Comparison of ENCODE assay signal across 3 cellular contexts in the genomic region with DNA sequence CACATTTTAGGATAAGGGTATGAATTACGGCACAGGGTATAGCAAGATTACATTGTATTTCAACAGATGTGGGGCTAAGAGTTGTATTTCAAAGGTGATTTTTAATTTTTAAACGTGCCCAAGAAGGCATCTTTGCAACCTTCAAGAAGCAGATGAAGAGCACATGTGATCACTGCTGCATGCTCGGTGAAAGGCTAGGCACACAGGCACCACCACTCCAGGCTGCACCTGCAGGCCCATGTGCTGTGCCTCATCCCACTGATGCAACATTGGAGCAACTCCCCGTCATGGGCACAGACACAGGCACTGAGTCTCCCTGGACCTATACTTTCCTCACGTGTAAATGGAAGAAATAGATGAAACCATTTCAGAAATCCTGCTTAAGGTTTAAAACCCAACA.
TF ChIP-seq lines count a peak whose summit lies in the region.

No MANE protein-coding gene starts in this region.

TF ChIP-seq in HepG2, 621 proteins besides CTCF, POLR2A, EP300 and RAD21 (continues in another document):
- TF ChIP-seq ZNF790 (CRISPR knock-in tag; IDR thresholded peaks at IDR 0.05; ENCODE audit: borderline replicate concordance) (no peak), MED1 (CRISPR knock-in tag; IDR thresholded peaks at IDR 0.05) (no peak), FOXK2 (IDR thresholded peaks at IDR 0.05) (no peak), IRX3 (CRISPR knock-in tag; IDR thresholded peaks at IDR 0.05; ENCODE audit: borderline replicate concordance, low read depth) (no peak), SYNCRIP (IDR thresholded peaks at IDR 0.05; ENCODE audit: insufficient read depth, low read depth, low read length) (no peak), TOPORS (CRISPR knock-in tag; IDR thresholded peaks at IDR 0.05) (no peak)
- TF ChIP-seq, protein P1, sequence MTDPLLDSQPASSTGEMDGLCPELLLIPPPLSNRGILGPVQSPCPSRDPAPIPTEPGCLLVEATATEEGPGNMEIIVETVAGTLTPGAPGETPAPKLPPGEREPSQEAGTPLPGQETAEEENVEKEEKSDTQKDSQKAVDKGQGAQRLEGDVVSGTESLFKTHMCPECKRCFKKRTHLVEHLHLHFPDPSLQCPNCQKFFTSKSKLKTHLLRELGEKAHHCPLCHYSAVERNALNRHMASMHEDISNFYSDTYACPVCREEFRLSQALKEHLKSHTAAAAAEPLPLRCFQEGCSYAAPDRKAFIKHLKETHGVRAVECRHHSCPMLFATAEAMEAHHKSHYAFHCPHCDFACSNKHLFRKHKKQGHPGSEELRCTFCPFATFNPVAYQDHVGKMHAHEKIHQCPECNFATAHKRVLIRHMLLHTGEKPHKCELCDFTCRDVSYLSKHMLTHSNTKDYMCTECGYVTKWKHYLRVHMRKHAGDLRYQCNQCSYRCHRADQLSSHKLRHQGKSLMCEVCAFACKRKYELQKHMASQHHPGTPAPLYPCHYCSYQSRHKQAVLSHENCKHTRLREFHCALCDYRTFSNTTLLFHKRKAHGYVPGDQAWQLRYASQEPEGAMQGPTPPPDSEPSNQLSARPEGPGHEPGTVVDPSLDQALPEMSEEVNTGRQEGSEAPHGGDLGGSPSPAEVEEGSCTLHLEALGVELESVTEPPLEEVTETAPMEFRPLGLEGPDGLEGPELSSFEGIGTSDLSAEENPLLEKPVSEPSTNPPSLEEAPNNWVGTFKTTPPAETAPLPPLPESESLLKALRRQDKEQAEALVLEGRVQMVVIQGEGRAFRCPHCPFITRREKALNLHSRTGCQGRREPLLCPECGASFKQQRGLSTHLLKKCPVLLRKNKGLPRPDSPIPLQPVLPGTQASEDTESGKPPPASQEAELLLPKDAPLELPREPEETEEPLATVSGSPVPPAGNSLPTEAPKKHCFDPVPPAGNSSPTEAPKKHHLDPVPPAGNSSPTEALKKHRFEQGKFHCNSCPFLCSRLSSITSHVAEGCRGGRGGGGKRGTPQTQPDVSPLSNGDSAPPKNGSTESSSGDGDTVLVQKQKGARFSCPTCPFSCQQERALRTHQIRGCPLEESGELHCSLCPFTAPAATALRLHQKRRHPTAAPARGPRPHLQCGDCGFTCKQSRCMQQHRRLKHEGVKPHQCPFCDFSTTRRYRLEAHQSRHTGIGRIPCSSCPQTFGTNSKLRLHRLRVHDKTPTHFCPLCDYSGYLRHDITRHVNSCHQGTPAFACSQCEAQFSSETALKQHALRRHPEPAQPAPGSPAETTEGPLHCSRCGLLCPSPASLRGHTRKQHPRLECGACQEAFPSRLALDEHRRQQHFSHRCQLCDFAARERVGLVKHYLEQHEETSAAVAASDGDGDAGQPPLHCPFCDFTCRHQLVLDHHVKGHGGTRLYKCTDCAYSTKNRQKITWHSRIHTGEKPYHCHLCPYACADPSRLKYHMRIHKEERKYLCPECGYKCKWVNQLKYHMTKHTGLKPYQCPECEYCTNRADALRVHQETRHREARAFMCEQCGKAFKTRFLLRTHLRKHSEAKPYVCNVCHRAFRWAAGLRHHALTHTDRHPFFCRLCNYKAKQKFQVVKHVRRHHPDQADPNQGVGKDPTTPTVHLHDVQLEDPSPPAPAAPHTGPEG (CRISPR knock-in tag; IDR thresholded peaks at IDR 0.05) = no peak
- TF ChIP-seq, protein P2, sequence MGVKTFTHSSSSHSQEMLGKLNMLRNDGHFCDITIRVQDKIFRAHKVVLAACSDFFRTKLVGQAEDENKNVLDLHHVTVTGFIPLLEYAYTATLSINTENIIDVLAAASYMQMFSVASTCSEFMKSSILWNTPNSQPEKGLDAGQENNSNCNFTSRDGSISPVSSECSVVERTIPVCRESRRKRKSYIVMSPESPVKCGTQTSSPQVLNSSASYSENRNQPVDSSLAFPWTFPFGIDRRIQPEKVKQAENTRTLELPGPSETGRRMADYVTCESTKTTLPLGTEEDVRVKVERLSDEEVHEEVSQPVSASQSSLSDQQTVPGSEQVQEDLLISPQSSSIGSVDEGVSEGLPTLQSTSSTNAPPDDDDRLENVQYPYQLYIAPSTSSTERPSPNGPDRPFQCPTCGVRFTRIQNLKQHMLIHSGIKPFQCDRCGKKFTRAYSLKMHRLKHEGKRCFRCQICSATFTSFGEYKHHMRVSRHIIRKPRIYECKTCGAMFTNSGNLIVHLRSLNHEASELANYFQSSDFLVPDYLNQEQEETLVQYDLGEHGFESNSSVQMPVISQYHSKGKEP (CRISPR knock-in tag; IDR thresholded peaks at IDR 0.05) = no peak

TF ChIP-seq in HEK293, 187 proteins besides CTCF, POLR2A, EP300 and RAD21:
- no peak for TF ChIP-seq ZNF701 (tag by site-specific recombination; IDR thresholded peaks at IDR 0.05)
- peak; percentile 55 for TF ChIP-seq ZBTB17 (tag by site-specific recombination; IDR thresholded peaks at IDR 0.05)

TF ChIP-seq in K562, 482 proteins besides CTCF, POLR2A, EP300 and RAD21 (continues in another document):
- TF ChIP-seq MLX (CRISPR knock-in tag; conservative IDR thresholded peaks at IDR 0.05) (0 out of 4 replicates have a peak, but pooled peaks of 1 of the 2 experiments have one; percentile 40), BCOR (IDR thresholded peaks at IDR 0.05) (no peak), ZBTB26 (CRISPR knock-in tag; IDR thresholded peaks at IDR 0.05) (no peak), NCOA4 (IDR thresholded peaks at IDR 0.05; ENCODE audit: partially characterized antibody) (no peak), ZNF584 (CRISPR knock-in tag; IDR thresholded peaks at IDR 0.05; ENCODE audit: low read depth) (no peak), MNT (conservative IDR thresholded peaks at IDR 0.05) (no peak), E2F5 (CRISPR knock-in tag; IDR thresholded peaks at IDR 0.05) (no peak), POU5F1 (IDR thresholded peaks at IDR 0.05; ENCODE audit: borderline replicate concordance, low read depth, low read length, partially characterized antibody) (no peak), JUN (IDR thresholded peaks at IDR 0.05; ENCODE audit: borderline replicate concordance, low read depth, low read length) (no peak), JUN (CRISPR knock-in tag; IDR thresholded peaks at IDR 0.05; ENCODE audit: borderline replicate concordance) (no peak), NFIX (CRISPR knock-in tag; IDR thresholded peaks at IDR 0.05; ENCODE audit: low read depth) (no peak), ZNF699 (CRISPR knock-in tag; IDR thresholded peaks at IDR 0.05; ENCODE audit: insufficient replicate concordance) (no peak), MITF (IDR thresholded peaks at IDR 0.05) (no peak), FIP1L1 (IDR thresholded peaks at IDR 0.05; ENCODE audit: low read depth, low read length, poor library complexity, severe bottlenecking) (no peak), FOXM1 (IDR thresholded peaks at IDR 0.05; ENCODE audit: low read depth) (no peak), FOXM1 (CRISPR knock-in tag; IDR thresholded peaks at IDR 0.05; ENCODE audit: low read depth) (no peak), RHOXF2B (CRISPR knock-in tag; conservative IDR thresholded peaks at IDR 0.05) (no peak), KLF1 (tag; IDR thresholded peaks at IDR 0.05) (no peak), ZNF408 (CRISPR knock-in tag; IDR thresholded peaks at IDR 0.05; ENCODE audit: low read depth) (no peak), JUNB (CRISPR knock-in tag; conservative IDR thresholded peaks at IDR 0.05) (no peak), CCAR2 (IDR thresholded peaks at IDR 0.05; ENCODE audit: low read depth, low read length) (no peak), CBFA2T2 (conservative IDR thresholded peaks at IDR 0.05) (no peak), PPARD (CRISPR knock-in tag; IDR thresholded peaks at IDR 0.05) (no peak), ETV5 (CRISPR knock-in tag; IDR thresholded peaks at IDR 0.05; ENCODE audit: low read depth) (no peak), THRB (CRISPR knock-in tag; conservative IDR thresholded peaks at IDR 0.05) (no peak), ZNF655 (CRISPR knock-in tag; IDR thresholded peaks at IDR 0.05) (no peak), ZNF311 (CRISPR knock-in tag; IDR thresholded peaks at IDR 0.05) (no peak), RBBP5 (IDR thresholded peaks at IDR 0.05; ENCODE audit: borderline replicate concordance, insufficient read depth, low read length, poor library complexity, severe bottlenecking) (no peak), CHD2 (IDR thresholded peaks at IDR 0.05; ENCODE audit: low read depth, low read length) (no peak), ZNF639 (CRISPR knock-in tag; conservative IDR thresholded peaks at IDR 0.05 in 1 of 2, IDR thresholded peaks at IDR 0.05 in 1 of 2) (no peak), ZFP30 (CRISPR knock-in tag; IDR thresholded peaks at IDR 0.05; ENCODE audit: borderline replicate concordance) (no peak), ZC3H4 (CRISPR knock-in tag; IDR thresholded peaks at IDR 0.05; ENCODE audit: borderline replicate concordance) (no peak), ZNF274 (IDR thresholded peaks at IDR 0.05; ENCODE audit: borderline replicate concordance, low read depth, low read length) (no peak), IRF2 (CRISPR knock-in tag; IDR thresholded peaks at IDR 0.05) (no peak)
